ENCODE assay signal across 16 cellular contexts in genomic region chr3:185365281-185366211, GRCh38. TPM values are rescaled to one million over a fixed set of nuclear protein-coding genes. Genes with fewer than 3 reads are reported as not detected.
DNase-seq lines count a peak whose midpoint lies in the region; ATAC-seq and TF ChIP-seq lines count a peak whose summit lies in the region.
"Had no signal": no experiment of that assay in that cellular context is flagged by ENCODE, and none has a peak within 500 bp of the region (broad histone marks: within the 10 kb centered on the region; RNA-seq: fewer than 3 reads in every experiment).

No MANE protein-coding gene starts in this region.

- H3K27ac Mint-ChIP-seq in progenitor cell of endocrine pancreas, result no peak overlapping the region
- H3K27ac Mint-ChIP-seq in activated naive CD8-positive, alpha-beta T cell treated with anti-CD3 and anti-CD28 coated beads, Interleukin-2, amount 50 U/mL, for 24 hours, result no peak overlapping the region
- H3K27ac Mint-ChIP-seq: activated CD4-positive, alpha-beta memory T cell treated with anti-CD3 and anti-CD28 coated beads for 36 hours; activated T-helper 2 cell treated with anti-CD3 and anti-CD28 coated beads, Interferon-gamma antibody, Interleukin-2, Interleukin-4, amounts not matched to agents 10 μg/mL and 5 μg/mL and 100 μg/mL, durations not matched to agents 14 hours and 24 hours and 36 hours had no signal

- no peak for DNase-seq in GM12865 (ENCODE audit: low read depth)
- DNase-seq in NCI-H510A (lab: John Stamatoyannopoulos, UW), result peak; percentile 68
- peak; percentile 20 for DNase-seq in globus pallidus (ENCODE audit: low spot score)
- no peak for DNase-seq in progenitor cell of endocrine pancreas (ENCODE audit: low spot score, unreplicated experiment)
- no peak for DNase-seq in T1000 (lab: John Stamatoyannopoulos, UW)
- no peak for DNase-seq in NOMO-1 (lab: John Stamatoyannopoulos, UW; ENCODE audit: unreplicated experiment in 2 of 2)
- no peak for DNase-seq in activated naive CD8-positive, alpha-beta T cell treated with anti-CD3 and anti-CD28 coated beads, Interleukin-2, amount 50 U/mL, for 24 hours
- DNase-seq: activated CD4-positive, alpha-beta memory T cell treated with anti-CD3 and anti-CD28 coated beads for 36 hours; NCI-H524; SHP77; sigmoid colon; stimulated activated naive CD8-positive, alpha-beta T cell treated with anti-CD3 and anti-CD28 coated beads, Interleukin-15, Interleukin-2, amounts not matched to agents 100 U/mL and 50 U/mL, for 24 hours had no signal

- H3K4me1 Mint-ChIP-seq in progenitor cell of endocrine pancreas (ENCODE audit: low read depth), result peaks cover 26% of the 10 kb centered on the region
- peaks cover 11% of the 10 kb centered on the region for H3K4me1 Mint-ChIP-seq in activated naive CD8-positive, alpha-beta T cell treated with anti-CD3 and anti-CD28 coated beads, Interleukin-2, amount 50 U/mL, for 24 hours

- no peak for TF ChIP-seq CTCF in GM12865 (IDR thresholded peaks at IDR 0.05; ENCODE audit: insufficient read depth, low read depth, low read length, missing control alignments)
- TF ChIP-seq CTCF in progenitor cell of endocrine pancreas (IDR thresholded peaks at IDR 0.05; ENCODE audit: unreplicated experiment), result no peak

- H3K27me3 Mint-ChIP-seq in progenitor cell of endocrine pancreas, result peaks cover 54% of the 10 kb centered on the region
- H3K27me3 Mint-ChIP-seq in activated naive CD8-positive, alpha-beta T cell treated with anti-CD3 and anti-CD28 coated beads, Interleukin-2, amount 50 U/mL, for 24 hours, result peaks cover 67% of the 10 kb centered on the region

- no peaks in the 10 kb centered on the region for H3K9me3 Mint-ChIP-seq in progenitor cell of endocrine pancreas (ENCODE audit: low read depth)
- no peaks in the 10 kb centered on the region for H3K9me3 Mint-ChIP-seq in activated naive CD8-positive, alpha-beta T cell treated with anti-CD3 and anti-CD28 coated beads, Interleukin-2, amount 50 U/mL, for 24 hours
- H3K9me3 Mint-ChIP-seq: activated CD4-positive, alpha-beta memory T cell treated with anti-CD3 and anti-CD28 coated beads for 36 hours; activated T-helper 2 cell treated with anti-CD3 and anti-CD28 coated beads, Interferon-gamma antibody, Interleukin-2, Interleukin-4, amounts not matched to agents 10 μg/mL and 5 μg/mL and 100 μg/mL, durations not matched to agents 14 hours and 24 hours and 36 hours had no signal

- peak overlapping the region; percentile 81 for H3K4me3 ChIP-seq in GM12865 (ENCODE audit: low read depth, low read length)
- H3K4me3 ChIP-seq: ascending aorta, HAP-1, sigmoid colon had no signal

- no peaks in the 10 kb centered on the region for H3K36me3 Mint-ChIP-seq in progenitor cell of endocrine pancreas (ENCODE audit: insufficient read depth)
- H3K36me3 Mint-ChIP-seq in activated naive CD8-positive, alpha-beta T cell treated with anti-CD3 and anti-CD28 coated beads, Interleukin-2, amount 50 U/mL, for 24 hours (ENCODE audit: low read depth), result no peaks in the 10 kb centered on the region
- H3K36me3 Mint-ChIP-seq: activated CD4-positive, alpha-beta memory T cell treated with anti-CD3 and anti-CD28 coated beads for 36 hours had no signal

- H3K4me3 Mint-ChIP-seq in progenitor cell of endocrine pancreas (ENCODE audit: low read depth), result peak overlapping the region; percentile 4
- no peak overlapping the region for H3K4me3 Mint-ChIP-seq in activated naive CD8-positive, alpha-beta T cell treated with anti-CD3 and anti-CD28 coated beads, Interleukin-2, amount 50 U/mL, for 24 hours
- H3K4me3 Mint-ChIP-seq: activated CD4-positive, alpha-beta memory T cell treated with anti-CD3 and anti-CD28 coated beads for 36 hours had no signal

- ATAC-seq in HG02759 (IDR thresholded peaks at IDR 0.05; ENCODE audit: unreplicated experiment), result no peak
- no peak for ATAC-seq in activated naive CD8-positive, alpha-beta T cell treated with anti-CD3 and anti-CD28 coated beads, Interleukin-2, amount 50 U/mL, for 24 hours
- ATAC-seq: stimulated activated naive CD8-positive, alpha-beta T cell treated with anti-CD3 and anti-CD28 coated beads, Interleukin-15, Interleukin-2, amounts not matched to agents 100 U/mL and 50 U/mL, for 24 hours had no signal

RNA-seq across cellular contexts. Expression of gene MAP3K13, which starts 2.6 kb away (rescaled TPM):
- 29.6 and 31.0 TPM in 2 replicates for total RNA-seq in progenitor cell of endocrine pancreas

Comparison
In these comparisons a context has a peak if more than half of its experiments do, and no peak if none do; other contexts are left out.
1. DNase-seq: peak in NCI-H510A (single experiment) and globus pallidus (single experiment); none in GM12865 (single experiment), progenitor cell of endocrine pancreas (single experiment), T1000 (single experiment), NOMO-1 (0 of 2) and activated naive CD8-positive, alpha-beta T cell treated with anti-CD3 and anti-CD28 coated beads, Interleukin-2, amount 50 U/mL, for 24 hours (single experiment).